9 cellular contexts compared by ENCODE assay signal in genomic region chr7:74290999-74291441, GRCh38. TPM values are rescaled to one million over a fixed set of nuclear protein-coding genes. Genes with fewer than 3 reads are reported as not detected.
A peak's percentile ranks its signal among the peaks of the same experiment; 100 is the strongest.
DNase-seq lines count a peak whose midpoint lies in the region; ATAC-seq, FAIRE-seq and TF ChIP-seq lines count a peak whose summit lies in the region.
"Had no signal": no experiment of that assay in that cellular context is flagged by ENCODE, and none has a peak within 500 bp of the region (broad histone marks: within the 10 kb centered on the region; RNA-seq: fewer than 3 reads in every experiment).

No MANE protein-coding gene starts in this region.

- H3K27ac ChIP-seq in GM23338 (ENCODE audit: low read depth): no peak overlapping the region
- H3K27ac ChIP-seq in GM12878 (ENCODE audit: control insufficient read depth, insufficient read depth): peak overlapping the region; percentile 11; the same call in 1 of the 2 replicates
- H3K27ac ChIP-seq in mesodermal cell (ENCODE audit: low read depth, low read length, severe bottlenecking): no peak overlapping the region

- peak overlapping the region; percentile 68 for H3K4me3 Mint-ChIP-seq in GM23338

- POLR2A ChIA-PET in GM12878 (lab: Charles Lee): interaction anchor here (1.2 to 8.7 kb wide), 2 partner anchors 22 to 83 kb away, joined by 4 to 171 read pairs; no protein-coding TSS in a partner anchor

- peaks cover 7% of the 10 kb centered on the region for H3K36me3 Mint-ChIP-seq in GM23338 (ENCODE audit: low read depth)

- H2AFZ ChIP-seq in GM23338: no peak overlapping the region
- H2AFZ ChIP-seq in GM12878 (ENCODE audit: control insufficient read depth, low read depth, low read length): no peak overlapping the region

- no peak for TF ChIP-seq CTCF in AG10803 (conservative IDR thresholded peaks at IDR 0.05; ENCODE audit: low read length)
- no peak for TF ChIP-seq CTCF in GM23338 (conservative IDR thresholded peaks at IDR 0.05; ENCODE audit: low read depth in 2 of 2)
- TF ChIP-seq CTCF in GM12878 (IDR thresholded peaks at IDR 0.05 in 2 of 3, conservative IDR thresholded peaks at IDR 0.05 in 1 of 3; ENCODE audit: control insufficient read depth in 2 of 3, extremely low read depth in 1 of 3, insufficient read depth in 1 of 3, low read depth in 3 of 3, low read length in 3 of 3): no peak

- H3K27ac Mint-ChIP-seq in GM23338: no peak overlapping the region

- SMC1A ChIA-PET in GM12878 (lab: Charles Lee; ENCODE audit: uncharacterized antibody, unreplicated experiment): interaction anchor here (0.7 to 12.0 kb wide), 7 partner anchors 20 to 84 kb away, joined by 3 to 285 read pairs (median 4); no protein-coding TSS in a partner anchor

- H3K4me2 ChIP-seq in GM23338 (peak overlapping the region; percentile 96), GM12878 (ENCODE audit: control insufficient read depth, insufficient read depth) (peak overlapping the region; percentile 93)

- intact Hi-C loops in GM12878 (cut with micrococcal nuclease; ENCODE audit: unreplicated experiment) (no loop called here), left ventricle myocardium superior (cut with micrococcal nuclease) (no loop called here)

- H3F3A ChIP-seq in GM23338 (replicated peaks; ENCODE audit: low read depth): peaks cover 22% of the 10 kb centered on the region

- H3K4me1 ChIP-seq in GM23338 (ENCODE audit: insufficient read depth) (peaks cover 44% of the 10 kb centered on the region), GM12878 (ENCODE audit: control insufficient read depth, insufficient read depth, low read length) (peaks cover 38% of the 10 kb centered on the region), mesodermal cell (ENCODE audit: control insufficient read depth, insufficient read depth, low read length, poor library complexity, severe bottlenecking) (peaks cover 28% of the 10 kb centered on the region)

- TF ChIP-seq RAD21 in GM12878 (IDR thresholded peaks at IDR 0.05; ENCODE audit: insufficient read depth, low read depth, low read length): no peak

- no peaks in the 10 kb centered on the region; the same call in 2 of the 3 replicates for H3K9me3 ChIP-seq in GM12878 (replicated peaks; ENCODE audit: control insufficient read depth, insufficient read depth, low read length)
- H3K9me3 ChIP-seq in mesodermal cell (ENCODE audit: control insufficient read depth, low read length): no peaks in the 10 kb centered on the region

- no peaks in the 10 kb centered on the region; the same call in 2 of the 3 replicates for H3K9me3 Mint-ChIP-seq in GM23338

- TF ChIP-seq POLR2A in GM12878 (IDR thresholded peaks at IDR 0.05; ENCODE audit: low read depth, low read length): no peak

- H3K4me3 ChIP-seq in AG10803 (ENCODE audit: low read length): peak overlapping the region; percentile 88
- H3K4me3 ChIP-seq in GM23338: peak overlapping the region; percentile 89
- H3K4me3 ChIP-seq in GM12878: peak overlapping the region; percentile 97
- H3K4me3 ChIP-seq in mesodermal cell (ENCODE audit: extremely low read depth, insufficient read depth, low read length, poor library complexity, severe bottlenecking): peak overlapping the region; percentile 86

- peaks cover 53% of the 10 kb centered on the region for H3K4me1 Mint-ChIP-seq in GM23338

- in situ Hi-C loops in GM12878 (cut with MboI): no loop called here

- peak overlapping the region; percentile 79 for H3K9ac ChIP-seq in GM12878 (ENCODE audit: control insufficient read depth, insufficient read depth, low read length)

- H3K27me3 ChIP-seq in GM23338 (ENCODE audit: insufficient read depth): no peaks in the 10 kb centered on the region
- no peaks in the 10 kb centered on the region for H3K27me3 ChIP-seq in GM12878 (replicated peaks in 1 of 2; ENCODE audit: control insufficient read depth in 2 of 2, insufficient read depth in 2 of 2, low read length in 1 of 2)

- RAD21 ChIA-PET in GM12878 (lab: Charles Lee; ENCODE audit: unreplicated experiment): interaction anchor here (0.6 to 12.0 kb wide), 10 partner anchors 12 to 116 kb away, joined by 3 to 169 read pairs (median 4); partner anchors contain the start of gene LAT2

- no peaks in the 10 kb centered on the region for H3K36me3 ChIP-seq in GM23338 (ENCODE audit: insufficient read depth)
- H3K36me3 ChIP-seq in GM12878 (ENCODE audit: control insufficient read depth in 2 of 2, insufficient read depth in 2 of 2, low read length in 1 of 2): no peaks in the 10 kb centered on the region; a peak in 1 of 4 replicates
- peaks cover 9% of the 10 kb centered on the region for H3K36me3 ChIP-seq in mesodermal cell (ENCODE audit: control insufficient read depth, insufficient read depth, low read length)

- H3K79me2 ChIP-seq in GM23338 (replicated peaks; ENCODE audit: insufficient read depth) (peaks cover 62% of the 10 kb centered on the region), GM12878 (ENCODE audit: control insufficient read depth, insufficient read depth, low read length) (peaks cover 87% of the 10 kb centered on the region)

- 31% methylated on average over 10 of the region's 10 CpGs for WGBS in GM12878 (ENCODE audit: insufficient coverage, insufficient replicate concordance, low lambda C conversion rate, missing lambda C conversion rate)
- 74 to 80% methylated on average over 7 to 10 of the region's 10 CpGs for WGBS in mesodermal cell (ENCODE audit: insufficient coverage in 2 of 2), 2 experiments

- ATAC-seq in GM23338 (peak; percentile 12), GM12878 (no peak), HG03108 (IDR thresholded peaks at IDR 0.05; ENCODE audit: unreplicated experiment) (no peak), HG02938 (IDR thresholded peaks at IDR 0.05; ENCODE audit: unreplicated experiment) (no peak), left ventricle myocardium superior (no peak)

- H4K20me1 ChIP-seq in GM23338 (replicated peaks; ENCODE audit: insufficient read depth) (peaks cover 39% of the 10 kb centered on the region), GM12878 (ENCODE audit: control insufficient read depth, insufficient read depth) (peaks cover 3% of the 10 kb centered on the region; the same call in 1 of the 2 replicates)

- no peaks in the 10 kb centered on the region for H3K9me2 ChIP-seq in GM23338 (ENCODE audit: insufficient read depth)

- FAIRE-seq in GM12878 (lab: Jason Lieb, UNC): no peak
- FAIRE-seq: frontal cortex had no signal

- CTCF ChIA-PET in GM12878 (lab: Yijun Ruan, JAX): interaction anchor here (0.8 to 9.2 kb wide), 8 partner anchors 12 to 109 kb away, joined by 3 to 93 read pairs (median 5); partner anchors contain the start of gene LAT2

- peaks cover 18% of the 10 kb centered on the region for H3K27me3 Mint-ChIP-seq in GM23338 (ENCODE audit: insufficient read depth, low read depth, poor library complexity)

- DNase-seq in AG10803 (ENCODE audit: low read depth) (no peak), GM23338 (ENCODE audit: low spot score) (peak; percentile 46), GM12878 (ENCODE audit: low read depth, low spot score) (no peak), cerebellum (ENCODE audit: low spot score) (no peak), left ventricle myocardium superior (no peak)

- no peak for TF ChIP-seq EP300 in GM12878 (IDR thresholded peaks at IDR 0.05; ENCODE audit: borderline replicate concordance in 1 of 2, control insufficient read depth in 1 of 2, low read depth in 2 of 2, low read length in 2 of 2)

- TSS peak; percentile 37 for BruUV-seq in GM12878 (replicated peaks; lab: Mats Ljungman, UMichigan)

RNA-seq across cellular contexts. Expression of gene CLIP2, which starts 1.8 kb away (rescaled TPM):
- 45.2 and 51.9 TPM in 2 replicates for total RNA-seq in GM23338 (2014; rRNA removed; shearing (Covaris generic))
- polyA plus RNA-seq in GM23338 (2016; fragmentation: Nextera tagmentation; extraction: Ambion mirVana): 7.2 and 8.1 TPM in 2 replicates
- total RNA-seq in GM12878 (2013; cell fraction: nucleolus; rRNA removed): 143 and 165 TPM in 2 replicates
- total RNA-seq in GM12878 (2014; rRNA removed): 22.0 and 26.3 TPM in 2 replicates
- total RNA-seq in GM12878 (2014; rRNA removed; fragmentation: Illumina TruSeq; extraction: Trizol): 26.9 and 27.4 TPM in 2 replicates
- 52.9 and 56.3 TPM in 2 replicates for total RNA-seq in GM12878 (2021)
- polyA plus RNA-seq in GM12878 (2011; ENCODE audit: low read depth): 9.8 TPM
- 6.1 and 10.4 TPM in 2 replicates for polyA plus RNA-seq in GM12878 (2011; rRNA removed)
- polyA plus RNA-seq in GM12878 (2011; cell fraction: cytosol; rRNA removed): 14.3 and 15.7 TPM in 2 replicates
- 17.4 and 26.9 TPM in 2 replicates for polyA plus RNA-seq in GM12878 (2011; cell fraction: nucleus; rRNA removed)
- polyA plus RNA-seq in GM12878 (2012): 29.2 and 33.1 TPM in 2 replicates
- 5.0 and 23.2 TPM in 2 replicates for polyA plus RNA-seq in GM12878 (2014; fragmentation: Illumina TruSeq; extraction: Trizol)
- polyA plus RNA-seq in GM12878 (2014; fragmentation: Nextera tagmentation; extraction: Ambion mirVana): under 1 TPM; 0.26 to 0.82 TPM
- polyA plus RNA-seq in GM12878 (2014; rRNA removed): 23.3 and 28.8 TPM in 2 replicates
- 10 to 100 TPM; 14.8 to 18.9 TPM for polyA plus RNA-seq in GM12878 (2016; fragmentation: Nextera tagmentation; extraction: Ambion mirVana)
- 15.9 and 30.9 TPM in 2 replicates for polyA minus RNA-seq in GM12878 (2011; rRNA and poly(A)+ RNA removed)
- 18.5 and 19.4 TPM in 2 replicates for polyA minus RNA-seq in GM12878 (2011; cell fraction: cytosol; rRNA and poly(A)+ RNA removed)
- 16.9 and 27.1 TPM in 2 replicates for polyA minus RNA-seq in GM12878 (2011; cell fraction: nucleus; rRNA and poly(A)+ RNA removed)
- polyA plus RNA-seq in mesodermal cell (2013, experiment 1 of 2): 57.7 TPM
- polyA plus RNA-seq in mesodermal cell (2013, experiment 2 of 2): 45.1 TPM
- 118 TPM for total RNA-seq in cerebellum
- total RNA-seq in left ventricle myocardium superior: 6.9 TPM

RNA-seq across cellular contexts. Expression of gene RFC2, which starts 36.8 kb away (rescaled TPM):
- total RNA-seq in GM23338 (2014; rRNA removed; shearing (Covaris generic)): 62.4 and 75.2 TPM in 2 replicates
- polyA plus RNA-seq in GM23338 (2016; fragmentation: Nextera tagmentation; extraction: Ambion mirVana): 55.3 and 56.4 TPM in 2 replicates
- total RNA-seq in GM12878 (2013; cell fraction: nucleolus; rRNA removed): 17.6 and 17.8 TPM in 2 replicates
- total RNA-seq in GM12878 (2014; rRNA removed): 95.3 and 95.8 TPM in 2 replicates
- 87.5 and 91.9 TPM in 2 replicates for total RNA-seq in GM12878 (2014; rRNA removed; fragmentation: Illumina TruSeq; extraction: Trizol)
- 73.3 and 73.5 TPM in 2 replicates for total RNA-seq in GM12878 (2021)
- 29.8 TPM for polyA plus RNA-seq in GM12878 (2011; ENCODE audit: low read depth)
- 47.0 and 69.3 TPM in 2 replicates for polyA plus RNA-seq in GM12878 (2011; rRNA removed)
- polyA plus RNA-seq in GM12878 (2011; cell fraction: cytosol; rRNA removed): 67.8 and 85.5 TPM in 2 replicates
- 18.8 and 27.6 TPM in 2 replicates for polyA plus RNA-seq in GM12878 (2011; cell fraction: nucleus; rRNA removed)
- 37.5 and 41.6 TPM in 2 replicates for polyA plus RNA-seq in GM12878 (2012)
- polyA plus RNA-seq in GM12878 (2014; fragmentation: Illumina TruSeq; extraction: Trizol): 108 and 121 TPM in 2 replicates
- 10 to 100 TPM; 25.8 to 45.2 TPM for polyA plus RNA-seq in GM12878 (2014; fragmentation: Nextera tagmentation; extraction: Ambion mirVana)
- 89.9 and 92.7 TPM in 2 replicates for polyA plus RNA-seq in GM12878 (2014; rRNA removed)
- 100 to 1,000 TPM; 135 to 145 TPM for polyA plus RNA-seq in GM12878 (2016; fragmentation: Nextera tagmentation; extraction: Ambion mirVana)
- polyA minus RNA-seq in GM12878 (2011; rRNA and poly(A)+ RNA removed): 85.6 and 92.8 TPM in 2 replicates
- 34.7 and 43.0 TPM in 2 replicates for polyA minus RNA-seq in GM12878 (2011; cell fraction: cytosol; rRNA and poly(A)+ RNA removed)
- 12.7 and 23.5 TPM in 2 replicates for polyA minus RNA-seq in GM12878 (2011; cell fraction: nucleus; rRNA and poly(A)+ RNA removed)
- polyA plus RNA-seq in mesodermal cell (2013, experiment 1 of 2): 39.2 TPM
- 36.9 TPM for polyA plus RNA-seq in mesodermal cell (2013, experiment 2 of 2)
- 22.1 TPM for total RNA-seq in cerebellum
- 10.5 TPM for total RNA-seq in left ventricle myocardium superior
